In the genomic region with DNA sequence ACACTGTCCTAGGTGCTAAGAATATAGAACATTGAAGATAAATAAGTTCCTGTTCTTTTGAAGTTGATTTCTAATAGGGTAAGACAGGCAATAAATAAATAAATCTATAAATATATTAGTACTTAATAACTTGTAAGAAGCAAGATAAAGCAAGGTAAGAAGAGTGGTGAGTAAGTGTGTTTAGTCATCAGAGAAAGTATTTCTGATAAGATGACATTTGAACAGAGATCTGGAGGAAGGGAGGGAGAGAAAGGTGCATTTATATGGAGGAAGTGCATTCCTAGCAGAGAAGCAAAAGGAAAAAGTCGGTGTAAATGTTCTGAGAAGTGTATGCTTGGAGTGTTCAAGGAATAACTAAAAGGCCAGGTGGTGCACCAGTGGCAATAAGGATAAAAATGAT, we compare ENCODE assay signal across 26 cellular contexts.
"Had no signal": no experiment of that assay in that cellular context is flagged by ENCODE, and none has a peak within 500 bp of the region (broad histone marks: within the 10 kb centered on the region; RNA-seq: fewer than 3 reads in every experiment).

No MANE protein-coding gene starts in this region.

- H3K4me1 ChIP-seq: esophagus squamous epithelium, left ventricle myocardium inferior, lower lobe of right lung, prostate gland, right atrium auricular region, suprapubic skin, transverse colon, upper lobe of right lung, uterus had no signal

- H3K36me3 Mint-ChIP-seq: memory B cell; natural killer cell; stimulated activated memory B cell treated with anti-CD40 and anti-IgM and Interleukin-4, amounts not matched to agents 10 μg/mL and 1 μg/mL and 100 μg/mL, for 72 hours had no signal

- H3K27ac ChIP-seq: coronary artery, esophagus squamous epithelium, left ventricle myocardium inferior, lower lobe of right lung, neutrophil, parathyroid adenoma, prostate gland, right atrium auricular region, sigmoid colon, spleen, suprapubic skin, transverse colon, upper lobe of right lung, uterus had no signal

- ATAC-seq: lower lobe of right lung; natural killer cell; stimulated activated memory B cell treated with anti-CD40 and anti-IgM and Interleukin-4, amounts not matched to agents 10 μg/mL and 1 μg/mL and 100 μg/mL, for 72 hours; stimulated activated naive CD8-positive, alpha-beta T cell treated with anti-CD3 and anti-CD28 coated beads, Interleukin-15, Interleukin-2, amounts not matched to agents 100 U/mL and 50 U/mL, for 24 hours; upper lobe of right lung had no signal

- DNase-seq: dermis blood vessel endothelial cell; effector memory CD4-positive, alpha-beta T cell; erythroblast; esophagus squamous epithelium; head of caudate nucleus; kidney; left cardiac atrium; left ventricle myocardium inferior; lower lobe of right lung; natural killer cell; sigmoid colon; spleen; stimulated activated CD4-positive, alpha-beta T cell treated with anti-CD3 and anti-CD28 coated beads, Interleukin-4, amount 100 ng/mL, for 4 hours; stimulated activated naive CD8-positive, alpha-beta T cell treated with anti-CD3 and anti-CD28 coated beads, Interleukin-15, Interleukin-2, amounts not matched to agents 100 U/mL and 50 U/mL, for 24 hours; transverse colon; upper lobe of right lung; uterus had no signal

- H3K27me3 ChIP-seq: esophagus squamous epithelium, neutrophil, right atrium auricular region, sigmoid colon, suprapubic skin, transverse colon, upper lobe of right lung, uterus had no signal

- H3K9me3 ChIP-seq: esophagus squamous epithelium, left ventricle myocardium inferior, lower lobe of right lung, neutrophil, prostate gland, right atrium auricular region, sigmoid colon, spleen, suprapubic skin, transverse colon, upper lobe of right lung, uterus had no signal

- H3K27ac Mint-ChIP-seq: memory B cell; natural killer cell; stimulated activated memory B cell treated with anti-CD40 and anti-IgM and Interleukin-4, amounts not matched to agents 10 μg/mL and 1 μg/mL and 100 μg/mL, for 72 hours had no signal

- H3K9me3 Mint-ChIP-seq: memory B cell; natural killer cell; neural crest cell; stimulated activated memory B cell treated with anti-CD40 and anti-IgM and Interleukin-4, amounts not matched to agents 10 μg/mL and 1 μg/mL and 100 μg/mL, for 72 hours had no signal

- H3K4me3 Mint-ChIP-seq: memory B cell; natural killer cell; neural crest cell; stimulated activated memory B cell treated with anti-CD40 and anti-IgM and Interleukin-4, amounts not matched to agents 10 μg/mL and 1 μg/mL and 100 μg/mL, for 72 hours had no signal

- H3K4me3 ChIP-seq: coronary artery, esophagus squamous epithelium, left ventricle myocardium inferior, lower lobe of right lung, prostate gland, right atrium auricular region, sigmoid colon, spleen, suprapubic skin, transverse colon, upper lobe of right lung, uterus had no signal

- H3K4me1 Mint-ChIP-seq: memory B cell; stimulated activated memory B cell treated with anti-CD40 and anti-IgM and Interleukin-4, amounts not matched to agents 10 μg/mL and 1 μg/mL and 100 μg/mL, for 72 hours had no signal
